1 cellular context compared by ENCODE assay signal in the genomic region with DNA sequence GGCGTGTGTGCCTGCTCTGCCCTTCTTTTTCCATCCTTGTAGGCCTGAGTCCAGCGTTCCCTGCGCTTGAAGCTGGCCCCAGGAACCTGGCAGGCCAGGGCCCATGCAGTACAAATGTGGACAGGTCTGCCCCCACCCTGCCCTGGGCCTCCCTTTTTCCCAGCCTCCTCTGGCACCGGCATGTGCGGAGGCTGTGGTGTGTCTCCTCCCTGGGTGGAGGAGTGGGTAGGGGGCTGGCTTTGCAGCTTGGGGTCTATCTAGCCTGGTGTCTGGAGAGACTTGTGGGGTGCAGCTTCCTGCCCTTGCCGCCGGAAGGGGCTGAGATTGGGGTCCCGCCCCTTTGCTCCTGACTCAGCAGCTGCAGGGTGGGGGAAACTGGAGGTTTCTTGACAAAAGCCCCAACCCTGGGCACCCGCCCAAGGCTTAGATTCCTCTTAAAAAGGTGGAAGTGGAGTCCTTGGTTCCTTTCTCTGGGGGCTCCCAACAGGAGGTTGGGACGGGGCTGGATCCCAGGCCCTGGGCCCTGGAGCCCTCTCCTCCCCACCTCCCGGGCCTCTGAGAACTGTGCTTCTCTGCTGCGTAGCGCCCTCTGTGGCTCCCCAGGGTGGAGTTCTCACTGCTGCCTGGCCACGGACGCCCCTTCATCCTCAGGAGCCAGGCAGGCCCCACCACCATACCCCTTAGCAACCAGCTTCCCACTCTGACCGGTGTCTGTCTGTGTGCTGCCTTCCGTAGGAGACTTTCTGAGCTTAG.
TF ChIP-seq lines count a peak whose summit lies in the region.

No MANE protein-coding gene starts in this region.

TF ChIP-seq in K562, 482 proteins besides CTCF, POLR2A, EP300 and RAD21 (continued from another document and continues in another):
- TF ChIP-seq, protein P1, sequence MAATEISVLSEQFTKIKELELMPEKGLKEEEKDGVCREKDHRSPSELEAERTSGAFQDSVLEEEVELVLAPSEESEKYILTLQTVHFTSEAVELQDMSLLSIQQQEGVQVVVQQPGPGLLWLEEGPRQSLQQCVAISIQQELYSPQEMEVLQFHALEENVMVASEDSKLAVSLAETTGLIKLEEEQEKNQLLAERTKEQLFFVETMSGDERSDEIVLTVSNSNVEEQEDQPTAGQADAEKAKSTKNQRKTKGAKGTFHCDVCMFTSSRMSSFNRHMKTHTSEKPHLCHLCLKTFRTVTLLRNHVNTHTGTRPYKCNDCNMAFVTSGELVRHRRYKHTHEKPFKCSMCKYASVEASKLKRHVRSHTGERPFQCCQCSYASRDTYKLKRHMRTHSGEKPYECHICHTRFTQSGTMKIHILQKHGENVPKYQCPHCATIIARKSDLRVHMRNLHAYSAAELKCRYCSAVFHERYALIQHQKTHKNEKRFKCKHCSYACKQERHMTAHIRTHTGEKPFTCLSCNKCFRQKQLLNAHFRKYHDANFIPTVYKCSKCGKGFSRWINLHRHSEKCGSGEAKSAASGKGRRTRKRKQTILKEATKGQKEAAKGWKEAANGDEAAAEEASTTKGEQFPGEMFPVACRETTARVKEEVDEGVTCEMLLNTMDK (IDR thresholded peaks at IDR 0.05; ENCODE audit: borderline replicate concordance, insufficient read depth, low read depth, low read length, poor library complexity, severe bottlenecking) = peak; percentile 85
- TF ChIP-seq, protein P2, sequence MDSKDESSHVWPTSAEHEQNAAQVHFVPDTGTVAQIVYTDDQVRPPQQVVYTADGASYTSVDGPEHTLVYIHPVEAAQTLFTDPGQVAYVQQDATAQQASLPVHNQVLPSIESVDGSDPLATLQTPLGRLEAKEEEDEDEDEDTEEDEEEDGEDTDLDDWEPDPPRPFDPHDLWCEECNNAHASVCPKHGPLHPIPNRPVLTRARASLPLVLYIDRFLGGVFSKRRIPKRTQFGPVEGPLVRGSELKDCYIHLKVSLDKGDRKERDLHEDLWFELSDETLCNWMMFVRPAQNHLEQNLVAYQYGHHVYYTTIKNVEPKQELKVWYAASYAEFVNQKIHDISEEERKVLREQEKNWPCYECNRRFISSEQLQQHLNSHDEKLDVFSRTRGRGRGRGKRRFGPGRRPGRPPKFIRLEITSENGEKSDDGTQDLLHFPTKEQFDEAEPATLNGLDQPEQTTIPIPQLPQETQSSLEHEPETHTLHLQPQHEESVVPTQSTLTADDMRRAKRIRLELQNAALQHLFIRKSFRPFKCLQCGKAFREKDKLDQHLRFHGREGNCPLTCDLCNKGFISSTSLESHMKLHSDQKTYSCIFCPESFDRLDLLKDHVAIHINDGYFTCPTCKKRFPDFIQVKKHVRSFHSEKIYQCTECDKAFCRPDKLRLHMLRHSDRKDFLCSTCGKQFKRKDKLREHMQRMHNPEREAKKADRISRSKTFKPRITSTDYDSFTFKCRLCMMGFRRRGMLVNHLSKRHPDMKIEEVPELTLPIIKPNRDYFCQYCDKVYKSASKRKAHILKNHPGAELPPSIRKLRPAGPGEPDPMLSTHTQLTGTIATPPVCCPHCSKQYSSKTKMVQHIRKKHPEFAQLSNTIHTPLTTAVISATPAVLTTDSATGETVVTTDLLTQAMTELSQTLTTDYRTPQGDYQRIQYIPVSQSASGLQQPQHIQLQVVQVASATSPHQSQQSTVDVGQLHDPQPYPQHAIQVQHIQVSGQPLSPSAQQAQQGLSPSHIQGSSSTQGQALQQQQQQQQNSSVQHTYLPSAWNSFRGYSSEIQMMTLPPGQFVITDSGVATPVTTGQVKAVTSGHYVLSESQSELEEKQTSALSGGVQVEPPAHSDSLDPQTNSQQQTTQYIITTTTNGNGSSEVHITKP (IDR thresholded peaks at IDR 0.05; ENCODE audit: partially characterized antibody) = peak; percentile 56
- peak; percentile 80 for TF ChIP-seq ZNF316 (IDR thresholded peaks at IDR 0.05)
- TF ChIP-seq MAFK (IDR thresholded peaks at IDR 0.05; ENCODE audit: low read length) = peak; percentile 47; the same call in 1 of the 2 replicates
- TF ChIP-seq ZBTB7A (IDR thresholded peaks at IDR 0.05; ENCODE audit: borderline replicate concordance, control insufficient read depth, low read depth, low read length) = peak; percentile 68; the same call in 1 of the 2 replicates
- TF ChIP-seq PTBP1 (IDR thresholded peaks at IDR 0.05; ENCODE audit: low read depth, low read length) = no peak
- TF ChIP-seq POLR2G (IDR thresholded peaks at IDR 0.05; ENCODE audit: low read depth, low read length) = 0 out of 2 replicates have a peak, but pooled peaks have one; percentile 21
- TF ChIP-seq, protein P3, sequence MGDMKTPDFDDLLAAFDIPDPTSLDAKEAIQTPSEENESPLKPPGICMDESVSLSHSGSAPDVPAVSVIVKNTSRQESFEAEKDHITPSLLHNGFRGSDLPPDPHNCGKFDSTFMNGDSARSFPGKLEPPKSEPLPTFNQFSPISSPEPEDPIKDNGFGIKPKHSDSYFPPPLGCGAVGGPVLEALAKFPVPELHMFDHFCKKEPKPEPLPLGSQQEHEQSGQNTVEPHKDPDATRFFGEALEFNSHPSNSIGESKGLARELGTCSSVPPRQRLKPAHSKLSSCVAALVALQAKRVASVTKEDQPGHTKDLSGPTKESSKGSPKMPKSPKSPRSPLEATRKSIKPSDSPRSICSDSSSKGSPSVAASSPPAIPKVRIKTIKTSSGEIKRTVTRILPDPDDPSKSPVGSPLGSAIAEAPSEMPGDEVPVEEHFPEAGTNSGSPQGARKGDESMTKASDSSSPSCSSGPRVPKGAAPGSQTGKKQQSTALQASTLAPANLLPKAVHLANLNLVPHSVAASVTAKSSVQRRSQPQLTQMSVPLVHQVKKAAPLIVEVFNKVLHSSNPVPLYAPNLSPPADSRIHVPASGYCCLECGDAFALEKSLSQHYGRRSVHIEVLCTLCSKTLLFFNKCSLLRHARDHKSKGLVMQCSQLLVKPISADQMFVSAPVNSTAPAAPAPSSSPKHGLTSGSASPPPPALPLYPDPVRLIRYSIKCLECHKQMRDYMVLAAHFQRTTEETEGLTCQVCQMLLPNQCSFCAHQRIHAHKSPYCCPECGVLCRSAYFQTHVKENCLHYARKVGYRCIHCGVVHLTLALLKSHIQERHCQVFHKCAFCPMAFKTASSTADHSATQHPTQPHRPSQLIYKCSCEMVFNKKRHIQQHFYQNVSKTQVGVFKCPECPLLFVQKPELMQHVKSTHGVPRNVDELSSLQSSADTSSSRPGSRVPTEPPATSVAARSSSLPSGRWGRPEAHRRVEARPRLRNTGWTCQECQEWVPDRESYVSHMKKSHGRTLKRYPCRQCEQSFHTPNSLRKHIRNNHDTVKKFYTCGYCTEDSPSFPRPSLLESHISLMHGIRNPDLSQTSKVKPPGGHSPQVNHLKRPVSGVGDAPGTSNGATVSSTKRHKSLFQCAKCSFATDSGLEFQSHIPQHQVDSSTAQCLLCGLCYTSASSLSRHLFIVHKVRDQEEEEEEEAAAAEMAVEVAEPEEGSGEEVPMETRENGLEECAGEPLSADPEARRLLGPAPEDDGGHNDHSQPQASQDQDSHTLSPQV (IDR thresholded peaks at IDR 0.05) = peak; percentile 52; the same call in 1 of the 2 replicates
- TF ChIP-seq CBX3 (IDR thresholded peaks at IDR 0.05; ENCODE audit: borderline replicate concordance in 1 of 2, low read length in 2 of 2) = 0 out of 3 replicates have a peak, but pooled peaks of 1 of the 2 experiments have one; percentile 17
- TF ChIP-seq, protein P4, sequence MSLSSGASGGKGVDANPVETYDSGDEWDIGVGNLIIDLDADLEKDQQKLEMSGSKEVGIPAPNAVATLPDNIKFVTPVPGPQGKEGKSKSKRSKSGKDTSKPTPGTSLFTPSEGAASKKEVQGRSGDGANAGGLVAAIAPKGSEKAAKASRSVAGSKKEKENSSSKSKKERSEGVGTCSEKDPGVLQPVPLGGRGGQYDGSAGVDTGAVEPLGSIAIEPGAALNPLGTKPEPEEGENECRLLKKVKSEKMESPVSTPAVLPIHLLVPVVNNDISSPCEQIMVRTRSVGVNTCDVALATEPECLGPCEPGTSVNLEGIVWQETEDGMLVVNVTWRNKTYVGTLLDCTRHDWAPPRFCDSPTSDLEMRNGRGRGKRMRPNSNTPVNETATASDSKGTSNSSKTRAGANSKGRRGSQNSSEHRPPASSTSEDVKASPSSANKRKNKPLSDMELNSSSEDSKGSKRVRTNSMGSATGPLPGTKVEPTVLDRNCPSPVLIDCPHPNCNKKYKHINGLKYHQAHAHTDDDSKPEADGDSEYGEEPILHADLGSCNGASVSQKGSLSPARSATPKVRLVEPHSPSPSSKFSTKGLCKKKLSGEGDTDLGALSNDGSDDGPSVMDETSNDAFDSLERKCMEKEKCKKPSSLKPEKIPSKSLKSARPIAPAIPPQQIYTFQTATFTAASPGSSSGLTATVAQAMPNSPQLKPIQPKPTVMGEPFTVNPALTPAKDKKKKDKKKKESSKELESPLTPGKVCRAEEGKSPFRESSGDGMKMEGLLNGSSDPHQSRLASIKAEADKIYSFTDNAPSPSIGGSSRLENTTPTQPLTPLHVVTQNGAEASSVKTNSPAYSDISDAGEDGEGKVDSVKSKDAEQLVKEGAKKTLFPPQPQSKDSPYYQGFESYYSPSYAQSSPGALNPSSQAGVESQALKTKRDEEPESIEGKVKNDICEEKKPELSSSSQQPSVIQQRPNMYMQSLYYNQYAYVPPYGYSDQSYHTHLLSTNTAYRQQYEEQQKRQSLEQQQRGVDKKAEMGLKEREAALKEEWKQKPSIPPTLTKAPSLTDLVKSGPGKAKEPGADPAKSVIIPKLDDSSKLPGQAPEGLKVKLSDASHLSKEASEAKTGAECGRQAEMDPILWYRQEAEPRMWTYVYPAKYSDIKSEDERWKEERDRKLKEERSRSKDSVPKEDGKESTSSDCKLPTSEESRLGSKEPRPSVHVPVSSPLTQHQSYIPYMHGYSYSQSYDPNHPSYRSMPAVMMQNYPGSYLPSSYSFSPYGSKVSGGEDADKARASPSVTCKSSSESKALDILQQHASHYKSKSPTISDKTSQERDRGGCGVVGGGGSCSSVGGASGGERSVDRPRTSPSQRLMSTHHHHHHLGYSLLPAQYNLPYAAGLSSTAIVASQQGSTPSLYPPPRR (CRISPR knock-in tag; IDR thresholded peaks at IDR 0.05; ENCODE audit: borderline replicate concordance) = no peak
- 0 out of 2 replicates have a peak, but pooled peaks have one; percentile 18 for TF ChIP-seq ARID1B (IDR thresholded peaks at IDR 0.05)
- TF ChIP-seq, protein P5, sequence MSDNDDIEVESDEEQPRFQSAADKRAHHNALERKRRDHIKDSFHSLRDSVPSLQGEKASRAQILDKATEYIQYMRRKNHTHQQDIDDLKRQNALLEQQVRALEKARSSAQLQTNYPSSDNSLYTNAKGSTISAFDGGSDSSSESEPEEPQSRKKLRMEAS (CRISPR knock-in tag; IDR thresholded peaks at IDR 0.05) = no peak
- TF ChIP-seq POLR3A (IDR thresholded peaks at IDR 0.05; ENCODE audit: borderline replicate concordance, extremely low read depth, insufficient read depth, insufficient read length) = no peak
- TF ChIP-seq MAZ (CRISPR knock-in tag; conservative IDR thresholded peaks at IDR 0.05 in 1 of 2, IDR thresholded peaks at IDR 0.05 in 1 of 2) = peak in 1 of 2 experiments; percentile 47; a peak in 1 of 4 replicates
- TF ChIP-seq SRSF1 (IDR thresholded peaks at IDR 0.05; ENCODE audit: low read depth, low read length) = no peak
- TF ChIP-seq GABPA (tag; conservative IDR thresholded peaks at IDR 0.05; ENCODE audit: low read depth) = 0 out of 2 replicates have a peak, but pooled peaks have one; percentile 27
- peak; percentile 68; the same call in 1 of the 2 replicates for TF ChIP-seq NFE2 (IDR thresholded peaks at IDR 0.05; ENCODE audit: low read depth)
- no peak for TF ChIP-seq CBFB (CRISPR knock-in tag; IDR thresholded peaks at IDR 0.05)
- TF ChIP-seq NFRKB (IDR thresholded peaks at IDR 0.05; ENCODE audit: low read depth) = no peak
- TF ChIP-seq RBFOX2 (IDR thresholded peaks at IDR 0.05; ENCODE audit: low read depth, low read length) = 0 out of 2 replicates have a peak, but pooled peaks have one; percentile 28
- TF ChIP-seq, protein P6, sequence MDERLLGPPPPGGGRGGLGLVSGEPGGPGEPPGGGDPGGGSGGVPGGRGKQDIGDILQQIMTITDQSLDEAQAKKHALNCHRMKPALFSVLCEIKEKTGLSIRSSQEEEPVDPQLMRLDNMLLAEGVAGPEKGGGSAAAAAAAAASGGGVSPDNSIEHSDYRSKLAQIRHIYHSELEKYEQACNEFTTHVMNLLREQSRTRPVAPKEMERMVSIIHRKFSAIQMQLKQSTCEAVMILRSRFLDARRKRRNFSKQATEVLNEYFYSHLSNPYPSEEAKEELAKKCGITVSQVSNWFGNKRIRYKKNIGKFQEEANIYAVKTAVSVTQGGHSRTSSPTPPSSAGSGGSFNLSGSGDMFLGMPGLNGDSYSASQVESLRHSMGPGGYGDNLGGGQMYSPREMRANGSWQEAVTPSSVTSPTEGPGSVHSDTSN (CRISPR knock-in tag; IDR thresholded peaks at IDR 0.05; ENCODE audit: low read depth) = no peak
- TF ChIP-seq, protein P6 (tag; conservative IDR thresholded peaks at IDR 0.05; ENCODE audit: low read depth) = no peak
- peak; percentile 27; the same call in 1 of the 2 replicates for TF ChIP-seq SPI1 (IDR thresholded peaks at IDR 0.05; ENCODE audit: borderline replicate concordance, low read depth, low read length)
- TF ChIP-seq POLR2AphosphoS2 (IDR thresholded peaks at IDR 0.05; ENCODE audit: low read length) = no peak
- TF ChIP-seq SMARCA4 (IDR thresholded peaks at IDR 0.05) = 0 out of 2 replicates have a peak, but pooled peaks have one; percentile 21
- peak; percentile 19; the same call in 1 of the 2 replicates for TF ChIP-seq PHF8 (IDR thresholded peaks at IDR 0.05; ENCODE audit: borderline replicate concordance, low read length)
- peak; percentile 89 for TF ChIP-seq ZNF766 (CRISPR knock-in tag; conservative IDR thresholded peaks at IDR 0.05)
- TF ChIP-seq MAFF (IDR thresholded peaks at IDR 0.05; ENCODE audit: low read length) = no peak
- TF ChIP-seq HDAC3 (IDR thresholded peaks at IDR 0.05; ENCODE audit: borderline replicate concordance, partially characterized antibody) = no peak
- TF ChIP-seq, protein P7, sequence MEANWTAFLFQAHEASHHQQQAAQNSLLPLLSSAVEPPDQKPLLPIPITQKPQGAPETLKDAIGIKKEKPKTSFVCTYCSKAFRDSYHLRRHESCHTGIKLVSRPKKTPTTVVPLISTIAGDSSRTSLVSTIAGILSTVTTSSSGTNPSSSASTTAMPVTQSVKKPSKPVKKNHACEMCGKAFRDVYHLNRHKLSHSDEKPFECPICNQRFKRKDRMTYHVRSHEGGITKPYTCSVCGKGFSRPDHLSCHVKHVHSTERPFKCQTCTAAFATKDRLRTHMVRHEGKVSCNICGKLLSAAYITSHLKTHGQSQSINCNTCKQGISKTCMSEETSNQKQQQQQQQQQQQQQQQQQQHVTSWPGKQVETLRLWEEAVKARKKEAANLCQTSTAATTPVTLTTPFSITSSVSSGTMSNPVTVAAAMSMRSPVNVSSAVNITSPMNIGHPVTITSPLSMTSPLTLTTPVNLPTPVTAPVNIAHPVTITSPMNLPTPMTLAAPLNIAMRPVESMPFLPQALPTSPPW (CRISPR knock-in tag; IDR thresholded peaks at IDR 0.05) = peak; percentile 43
